ENCODE assay signal across 34 cellular contexts in genomic region chr5:144831650-144832049, GRCh38.
"Had no signal": no experiment of that assay in that cellular context is flagged by ENCODE, and none has a peak within 500 bp of the region (broad histone marks: within the 10 kb centered on the region; RNA-seq: fewer than 3 reads in every experiment).

No MANE protein-coding gene starts in this region.

- DNase-seq: activated effector memory CD4-positive, alpha-beta T cell treated with anti-CD3 and anti-CD28 coated beads, Interleukin-2, amount 50 U/mL, for 16 hours; activated effector memory CD4-positive, alpha-beta T cell treated with Interleukin-2 at 50 U/mL for 16 hours; activated gamma-delta T cell; activated gamma-delta T cell treated with Interleukin-2 at 50 U/mL for 16 hours; activated naive CD4-positive, alpha-beta T cell; activated naive CD4-positive, alpha-beta T cell treated with anti-CD3 and anti-CD28 coated beads for 36 hours; activated naive CD4-positive, alpha-beta T cell treated with anti-CD3 and anti-CD28 coated beads, Interleukin-2, amount 10 ng/mL, durations not matched to agents 7 days and 5 days; activated naive CD4-positive, alpha-beta T cell treated with anti-CD3 and anti-CD28 coated beads, Interleukin-2, amount 50 U/mL, for 16 hours; activated naive CD4-positive, alpha-beta T cell treated with Interleukin-2 at 50 U/mL for 16 hours; activated naive CD8-positive, alpha-beta T cell treated with anti-CD3 and anti-CD28 coated beads for 36 hours; activated naive CD8-positive, alpha-beta T cell treated with anti-CD3 and anti-CD28 coated beads, Interleukin-2, amount 10 ng/mL, durations not matched to agents 7 days and 5 days; activated naive CD8-positive, alpha-beta T cell treated with anti-CD3 and anti-CD28 coated beads, Interleukin-2, amount 50 U/mL, for 24 hours; activated T-cell treated with anti-CD3 and anti-CD28 coated beads, Interleukin-2, amount 50 U/mL, for 24 hours; activated T-cell treated with anti-CD3 and anti-CD28 coated beads, Interleukin-2, amount 50 U/mL, for 4 hours; activated T-cell treated with anti-CD3 and anti-CD28 coated beads, Interleukin-2, amount 50 U/mL, for 48 hours; activated T-cell treated with anti-CD3 and anti-CD28 coated beads, Interleukin-2, amount 50 U/mL, for 72 hours; adrenal gland; amniotic stem cell; amygdala; anterior cingulate cortex; aorta; body of pancreas; brain microvascular endothelial cell; caudate nucleus; central memory CD4-positive, alpha-beta T cell; cerebellar nuclear complex had no signal

- H3K27ac Mint-ChIP-seq: activated naive CD4-positive, alpha-beta T cell treated with anti-CD3 and anti-CD28 coated beads for 36 hours; activated naive CD4-positive, alpha-beta T cell treated with anti-CD3 and anti-CD28 coated beads, Interleukin-2, amount 10 ng/mL, durations not matched to agents 7 days and 5 days; activated naive CD4-positive, alpha-beta T cell treated with anti-CD3 and anti-CD28 coated beads, Interleukin-2, amount 50 U/mL, for 24 hours; activated naive CD4-positive, alpha-beta T cell treated with anti-CD3 and anti-CD28 coated beads, Interleukin-2, amount 50 U/mL, for 72 hours; activated naive CD8-positive, alpha-beta T cell; activated naive CD8-positive, alpha-beta T cell treated with anti-CD3 and anti-CD28 coated beads for 36 hours; activated naive CD8-positive, alpha-beta T cell treated with anti-CD3 and anti-CD28 coated beads, Interleukin-2, amount 10 ng/mL, durations not matched to agents 7 days and 5 days; activated naive CD8-positive, alpha-beta T cell treated with anti-CD3 and anti-CD28 coated beads, Interleukin-2, amount 50 U/mL, for 24 hours; activated T-cell treated with anti-CD3 and anti-CD28 coated beads, Interleukin-2, amount 50 U/mL, for 24 hours; activated T-cell treated with anti-CD3 and anti-CD28 coated beads, Interleukin-2, amount 50 U/mL, for 72 hours; activated T-helper 1 cell treated with anti-CD3 and anti-CD28 coated beads, Interleukin-12 subunit alpha, Interleukin-12 subunit beta, Interleukin-2, Interleukin-4 antibody, amounts not matched to agents 30 ng/mL and 10 ng/mL and 1 ng/mL, durations not matched to agents 14 hours and 24 hours and 36 hours; activated T-helper 17 cell treated with anti-CD3 and anti-CD28 coated beads, Interleukin-2, amount 50 U/mL, for 72 hours; activated T-helper 2 cell treated with anti-CD3 and anti-CD28 coated beads, Interferon-gamma antibody, Interleukin-2, Interleukin-4, amounts not matched to agents 10 μg/mL and 5 μg/mL and 100 μg/mL, durations not matched to agents 14 hours and 24 hours and 36 hours; brain had no signal

- H3K4me1 Mint-ChIP-seq: activated naive CD4-positive, alpha-beta T cell treated with anti-CD3 and anti-CD28 coated beads, Interleukin-2, amount 10 ng/mL, durations not matched to agents 7 days and 5 days; activated naive CD4-positive, alpha-beta T cell treated with anti-CD3 and anti-CD28 coated beads, Interleukin-2, amount 50 U/mL, for 24 hours; activated naive CD8-positive, alpha-beta T cell treated with anti-CD3 and anti-CD28 coated beads for 36 hours; activated naive CD8-positive, alpha-beta T cell treated with anti-CD3 and anti-CD28 coated beads, Interleukin-2, amount 10 ng/mL, durations not matched to agents 7 days and 5 days; activated naive CD8-positive, alpha-beta T cell treated with anti-CD3 and anti-CD28 coated beads, Interleukin-2, amount 50 U/mL, for 24 hours; activated T-helper 17 cell treated with anti-CD3 and anti-CD28 coated beads, Interleukin-2, amount 50 U/mL, for 72 hours; brain; central memory CD8-positive, alpha-beta T cell had no signal

- H3K9me3 Mint-ChIP-seq: activated naive CD4-positive, alpha-beta T cell treated with anti-CD3 and anti-CD28 coated beads, Interleukin-2, amount 50 U/mL, for 24 hours had no signal

- H3K4me3 Mint-ChIP-seq: activated naive CD4-positive, alpha-beta T cell treated with anti-CD3 and anti-CD28 coated beads for 36 hours; activated naive CD4-positive, alpha-beta T cell treated with anti-CD3 and anti-CD28 coated beads, Interleukin-2, amount 10 ng/mL, durations not matched to agents 7 days and 5 days; activated naive CD4-positive, alpha-beta T cell treated with anti-CD3 and anti-CD28 coated beads, Interleukin-2, amount 50 U/mL, for 24 hours; activated naive CD8-positive, alpha-beta T cell; activated naive CD8-positive, alpha-beta T cell treated with anti-CD3 and anti-CD28 coated beads for 36 hours; activated naive CD8-positive, alpha-beta T cell treated with anti-CD3 and anti-CD28 coated beads, Interleukin-2, amount 10 ng/mL, durations not matched to agents 7 days and 5 days; activated naive CD8-positive, alpha-beta T cell treated with anti-CD3 and anti-CD28 coated beads, Interleukin-2, amount 50 U/mL, for 24 hours; activated T-cell treated with anti-CD3 and anti-CD28 coated beads, Interleukin-2, amount 50 U/mL, for 24 hours; activated T-cell treated with anti-CD3 and anti-CD28 coated beads, Interleukin-2, amount 50 U/mL, for 4 hours; activated T-cell treated with anti-CD3 and anti-CD28 coated beads, Interleukin-2, amount 50 U/mL, for 72 hours; activated T-helper 1 cell treated with anti-CD3 and anti-CD28 coated beads, Interleukin-12 subunit alpha, Interleukin-12 subunit beta, Interleukin-2, Interleukin-4 antibody, amounts not matched to agents 30 ng/mL and 10 ng/mL and 1 ng/mL, durations not matched to agents 14 hours and 24 hours and 36 hours; activated T-helper 17 cell treated with anti-CD3 and anti-CD28 coated beads, Interleukin-2, amount 50 U/mL, for 72 hours; brain; central memory CD8-positive, alpha-beta T cell had no signal

- H3K36me3 Mint-ChIP-seq: activated naive CD4-positive, alpha-beta T cell treated with anti-CD3 and anti-CD28 coated beads, Interleukin-2, amount 10 ng/mL, durations not matched to agents 7 days and 5 days; activated naive CD4-positive, alpha-beta T cell treated with anti-CD3 and anti-CD28 coated beads, Interleukin-2, amount 50 U/mL, for 24 hours; activated naive CD8-positive, alpha-beta T cell; activated naive CD8-positive, alpha-beta T cell treated with anti-CD3 and anti-CD28 coated beads for 36 hours; activated naive CD8-positive, alpha-beta T cell treated with anti-CD3 and anti-CD28 coated beads, Interleukin-2, amount 10 ng/mL, durations not matched to agents 7 days and 5 days; brain had no signal

- H3K27me3 Mint-ChIP-seq: activated naive CD4-positive, alpha-beta T cell treated with anti-CD3 and anti-CD28 coated beads, Interleukin-2, amount 10 ng/mL, durations not matched to agents 7 days and 5 days; activated naive CD4-positive, alpha-beta T cell treated with anti-CD3 and anti-CD28 coated beads, Interleukin-2, amount 50 U/mL, for 24 hours; activated naive CD8-positive, alpha-beta T cell; activated naive CD8-positive, alpha-beta T cell treated with anti-CD3 and anti-CD28 coated beads for 36 hours; activated naive CD8-positive, alpha-beta T cell treated with anti-CD3 and anti-CD28 coated beads, Interleukin-2, amount 10 ng/mL, durations not matched to agents 7 days and 5 days; activated naive CD8-positive, alpha-beta T cell treated with anti-CD3 and anti-CD28 coated beads, Interleukin-2, amount 50 U/mL, for 24 hours; activated T-cell treated with anti-CD3 and anti-CD28 coated beads, Interleukin-2, amount 50 U/mL, for 24 hours; activated T-helper 17 cell treated with anti-CD3 and anti-CD28 coated beads, Interleukin-2, amount 50 U/mL, for 72 hours; central memory CD8-positive, alpha-beta T cell had no signal

- ATAC-seq: activated naive CD4-positive, alpha-beta T cell treated with anti-CD3 and anti-CD28 coated beads, Interleukin-2, amount 50 U/mL, for 72 hours; activated naive CD8-positive, alpha-beta T cell treated with anti-CD3 and anti-CD28 coated beads, Interleukin-2, amount 50 U/mL, for 24 hours; activated T-cell treated with anti-CD3 and anti-CD28 coated beads, Interleukin-2, amount 50 U/mL, for 4 hours; activated T-cell treated with anti-CD3 and anti-CD28 coated beads, Interleukin-2, amount 50 U/mL, for 72 hours; activated T-helper 17 cell treated with anti-CD3 and anti-CD28 coated beads, Interleukin-2, amount 50 U/mL, for 72 hours; body of pancreas had no signal
